31 cellular contexts compared by ENCODE assay signal in the genomic region with DNA sequence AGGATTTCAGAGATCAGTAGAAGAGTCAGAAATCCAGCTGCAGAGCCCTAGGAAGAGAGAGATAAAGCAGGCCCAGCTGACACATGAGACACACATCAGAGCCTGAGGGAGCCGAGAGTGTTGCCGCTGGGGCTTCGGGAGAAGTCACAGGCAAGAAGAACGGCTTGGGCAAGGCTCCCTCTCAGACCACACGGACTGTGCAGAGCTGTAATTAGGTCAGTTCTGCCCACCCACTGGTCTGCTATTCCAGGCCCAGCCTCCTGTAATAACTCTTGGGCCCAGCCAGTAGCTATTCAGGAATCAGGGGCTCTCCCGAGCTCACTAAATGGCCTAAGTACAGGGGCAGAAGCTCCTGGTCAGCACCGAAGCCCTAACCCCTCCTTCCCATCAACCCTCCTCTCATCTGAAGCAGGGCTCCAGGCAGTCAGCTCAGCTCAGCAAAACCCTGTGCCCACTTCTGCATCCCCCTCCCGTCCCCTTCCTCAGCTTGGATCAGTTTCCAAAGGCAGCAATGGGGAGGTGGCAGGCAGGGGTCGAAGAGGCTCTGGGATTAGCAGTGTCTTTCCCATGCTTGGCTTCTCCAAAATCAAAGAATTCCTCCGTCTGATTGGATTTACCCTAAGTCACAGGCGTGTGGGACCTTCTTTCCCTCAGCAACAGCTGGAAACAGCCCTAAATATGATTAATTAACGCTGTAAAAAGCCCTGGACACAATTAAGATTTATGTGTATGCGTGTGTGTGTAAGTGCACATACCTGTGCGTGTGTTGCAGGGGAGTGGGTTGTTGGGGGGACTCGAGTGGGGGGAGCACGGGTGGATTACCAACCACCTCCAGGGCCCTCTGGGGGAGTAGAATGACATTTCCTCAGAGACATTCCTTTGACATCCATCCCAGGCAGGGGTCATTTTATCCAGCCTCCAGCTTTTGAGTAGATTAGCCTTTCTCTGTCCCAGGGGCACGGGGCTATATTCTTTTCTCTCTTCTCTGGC. TPM values are rescaled to one million over a fixed set of nuclear protein-coding genes. Genes with fewer than 3 reads are reported as not detected.
DNase-seq lines count a peak whose midpoint lies in the region; ATAC-seq, FAIRE-seq and TF ChIP-seq lines count a peak whose summit lies in the region.
"Had no signal": no experiment of that assay in that cellular context is flagged by ENCODE, and none has a peak within 500 bp of the region (broad histone marks: within the 10 kb centered on the region; RNA-seq: fewer than 3 reads in every experiment).

No MANE protein-coding gene starts in this region.

- H3K36me3 ChIP-seq in endothelial cell of umbilical vein (ENCODE audit: control insufficient read depth in 2 of 2, extremely low read depth in 1 of 2, insufficient read depth in 2 of 2, low read length in 2 of 2) = no peaks in the 10 kb centered on the region
- H3K36me3 ChIP-seq in trophoblast cell (ENCODE audit: control insufficient read depth in 1 of 2, insufficient read depth in 2 of 2, low read length in 2 of 2) = no peaks in the 10 kb centered on the region
- H3K36me3 ChIP-seq: left ventricle myocardium inferior, thoracic aorta, uterus had no signal

- H2BK5ac ChIP-seq in trophoblast cell (ENCODE audit: low read depth, low read length, poor library complexity) = no peak overlapping the region

- H3K14ac ChIP-seq in trophoblast cell (ENCODE audit: low read length) = no peak overlapping the region

- no peaks in the 10 kb centered on the region for H4K20me1 ChIP-seq in endothelial cell of umbilical vein (replicated peaks; ENCODE audit: control insufficient read depth, extremely low read depth, insufficient read depth, low read length)

- no peak for TF ChIP-seq POLR2A in endothelial cell of umbilical vein (IDR thresholded peaks at IDR 0.05; ENCODE audit: low read depth, low read length)

- H3K27ac ChIP-seq in endothelial cell of umbilical vein (ENCODE audit: insufficient read depth, low read depth, low read length) = no peak overlapping the region
- no peak overlapping the region for H3K27ac ChIP-seq in trophoblast cell (ENCODE audit: low read depth, low read length)
- H3K27ac ChIP-seq in foreskin keratinocyte = no peak overlapping the region
- H3K27ac ChIP-seq: HL-60, left ventricle myocardium inferior, PC-9, thoracic aorta, uterus had no signal

- BruUV-seq in endothelial cell of umbilical vein (replicated peaks; lab: Mats Ljungman, UMichigan) = no TSS peak

- H2AK5ac ChIP-seq in trophoblast cell (ENCODE audit: low read length) = no peak overlapping the region

- no peaks in the 10 kb centered on the region for H3K79me2 ChIP-seq in endothelial cell of umbilical vein (ENCODE audit: control insufficient read depth, insufficient read depth, low read length)
- H3K79me2 ChIP-seq in trophoblast cell (ENCODE audit: control insufficient read depth, insufficient read depth, low read length, poor library complexity) = no peaks in the 10 kb centered on the region

- H2AFZ ChIP-seq in endothelial cell of umbilical vein (ENCODE audit: low read depth, low read length) (no peak overlapping the region), trophoblast cell (ENCODE audit: insufficient read depth, low read length, poor library complexity) (no peak overlapping the region)
- H2AFZ ChIP-seq: PC-9 had no signal

- POLR2A ChIA-PET in endothelial cell of umbilical vein (lab: Charles Lee) = interaction anchor here (0.6 kb wide), 1 partner anchor 267 kb away, joined by 3 read pairs; no protein-coding TSS in a partner anchor

- H4K8ac ChIP-seq in trophoblast cell (ENCODE audit: low read depth, low read length) = no peak overlapping the region

- intact Hi-C loops in endothelial cell of umbilical vein (cut with micrococcal nuclease) = no loop called here

- no peaks in the 10 kb centered on the region for H3K79me1 ChIP-seq in trophoblast cell (ENCODE audit: low read length)

- H3K4me1 ChIP-seq in endothelial cell of umbilical vein (ENCODE audit: control insufficient read depth, extremely low read depth, insufficient read depth, low read length) = no peaks in the 10 kb centered on the region
- no peaks in the 10 kb centered on the region for H3K4me1 ChIP-seq in trophoblast cell (ENCODE audit: control insufficient read depth in 1 of 2, insufficient read depth in 2 of 2, low read length in 2 of 2)
- peaks cover 7% of the 10 kb centered on the region for H3K4me1 ChIP-seq in foreskin keratinocyte

- H3K4me2 ChIP-seq in endothelial cell of umbilical vein (ENCODE audit: insufficient read depth, low read length) = no peak overlapping the region
- H3K4me2 ChIP-seq in trophoblast cell (ENCODE audit: low read length) = no peak overlapping the region
- H3K4me2 ChIP-seq: PC-9 had no signal

- H3K9ac ChIP-seq in endothelial cell of umbilical vein (replicated peaks; ENCODE audit: extremely low read depth, insufficient read depth, low read length) = no peak overlapping the region
- H3K9ac ChIP-seq in trophoblast cell (ENCODE audit: low read length) = peak overlapping the region; percentile 44

- H3K9me1 ChIP-seq in endothelial cell of umbilical vein (replicated peaks; ENCODE audit: control insufficient read depth, extremely low read depth, insufficient read depth, low read length) = no peaks in the 10 kb centered on the region

- no peak overlapping the region for H3K23ac ChIP-seq in trophoblast cell (ENCODE audit: low read length)

- no peak overlapping the region for H3K4ac ChIP-seq in trophoblast cell (ENCODE audit: low read depth, low read length)

- H4K91ac ChIP-seq in trophoblast cell (ENCODE audit: low read depth, low read length) = no peak overlapping the region

- dilution Hi-C loops in endothelial cell of umbilical vein (cut with MboI; ENCODE audit: extremely low pct_ligation_motif_present, low sequenced_read_pairs) = no loop called here

- DNase-seq in G401 (ENCODE audit: low spot score) = peak; percentile 85
- DNase-seq in amniotic epithelial cell (ENCODE audit: low read depth) = peak; percentile 43
- DNase-seq in endothelial cell of umbilical vein (ENCODE audit: low read depth, low spot score) = no peak
- no peak for DNase-seq in trophoblast cell
- DNase-seq in foreskin keratinocyte = no peak
- no peak for DNase-seq in activated CD4-positive, alpha-beta T cell treated with anti-CD3 and anti-CD28 coated beads for 4 hours
- no peak for DNase-seq in SIG-M5 (lab: John Stamatoyannopoulos, UW)
- DNase-seq: activated CD8-positive, alpha-beta memory T cell treated with anti-CD3 and anti-CD28 coated beads, Interleukin-2, amount 50 U/mL, for 48 hours; activated CD8-positive, alpha-beta T cell treated with anti-CD3 and anti-CD28 coated beads for 36 hours; activated naive CD4-positive, alpha-beta T cell treated with Interleukin-2 at 50 U/mL for 16 hours; DND-41; effector memory CD4-positive, alpha-beta T cell; glutamatergic neuron; H9; KG1; left ventricle myocardium inferior; naive B cell; NCI-H1105; NCI-H187 treated with DMSO at 0.1 percent for 48 hours; NCI-H2171; NCI-H524; occipital lobe; PC-9; stimulated activated naive CD4-positive, alpha-beta T cell; T-helper 2 cell; uterus had no signal

- no peak overlapping the region for H3K18ac ChIP-seq in trophoblast cell (ENCODE audit: low read length)

- H3K4me3 ChIP-seq in endothelial cell of umbilical vein (replicated peaks in 1 of 3; ENCODE audit: insufficient read depth in 1 of 3, low read depth in 1 of 3, low read length in 3 of 3) (no peak overlapping the region), trophoblast cell (ENCODE audit: low read depth, low read length) (no peak overlapping the region)
- H3K4me3 ChIP-seq: left ventricle myocardium inferior, PC-9, thoracic aorta, uterus had no signal

- no peak overlapping the region for H4K12ac ChIP-seq in trophoblast cell (ENCODE audit: low read depth, low read length)

- CTCF ChIA-PET in endothelial cell of umbilical vein (lab: Charles Lee) = interaction anchor here (0.8 to 10.8 kb wide), 8 partner anchors 8 to 161 kb away, joined by 3 to 156 read pairs (median 4); no protein-coding TSS in a partner anchor

- WGBS in trophoblast cell (ENCODE audit: extremely low coverage, insufficient coverage, insufficient read length) = no CpG with 5 or more reads among the region's 17 CpGs

- in situ Hi-C loops in G401 (cut with HindIII; ENCODE audit: low sequenced_read_pairs) = no loop called here

- no peak overlapping the region for H2BK120ac ChIP-seq in trophoblast cell (ENCODE audit: insufficient read depth, low read length, poor library complexity)

- TF ChIP-seq CTCF in endothelial cell of umbilical vein (IDR thresholded peaks at IDR 0.05; ENCODE audit: extremely low read depth in 1 of 2, insufficient read depth in 1 of 2, low read depth in 1 of 2, low read length in 2 of 2) (no peak), foreskin keratinocyte (conservative IDR thresholded peaks at IDR 0.05) (no peak)

- H3K9me3 ChIP-seq in endothelial cell of umbilical vein (replicated peaks; ENCODE audit: control insufficient read depth, insufficient read depth, low read length) (no peaks in the 10 kb centered on the region), trophoblast cell (ENCODE audit: insufficient read depth, low read depth, low read length) (no peaks in the 10 kb centered on the region)
- H3K9me3 ChIP-seq: left ventricle myocardium inferior, thoracic aorta, uterus had no signal

- H3K27me3 ChIP-seq in endothelial cell of umbilical vein (ENCODE audit: control insufficient read depth in 2 of 2, insufficient read depth in 2 of 2, low read length in 2 of 2) (peaks cover 40 to 49% of the 10 kb centered on the region in 2 experiments), trophoblast cell (ENCODE audit: insufficient read depth, low read length) (no peaks in the 10 kb centered on the region), foreskin keratinocyte (peaks cover 11% of the 10 kb centered on the region)
- H3K27me3 ChIP-seq: uterus had no signal

- FAIRE-seq in endothelial cell of umbilical vein (lab: Jason Lieb, UNC) = no peak
- FAIRE-seq: A204.1, islet of Langerhans had no signal

- ATAC-seq in foreskin keratinocyte (no peak), GM18861 (IDR thresholded peaks at IDR 0.05; ENCODE audit: unreplicated experiment) (no peak)
- ATAC-seq: activated CD8-positive, alpha-beta T cell treated with anti-CD3 and anti-CD28 coated beads for 36 hours had no signal

- H2BK12ac ChIP-seq in trophoblast cell (ENCODE audit: low read length) = no peak overlapping the region

RNA-seq across cellular contexts. Expression of a gene that starts 48.4 kb away (rescaled TPM):
- total RNA-seq in G401 (2014; rRNA removed; shearing (Covaris generic)) = 12.1 and 21.0 TPM in 2 replicates
- 18.5 and 19.7 TPM in 2 replicates for total RNA-seq in endothelial cell of umbilical vein
- 10.0 and 11.6 TPM in 2 replicates for polyA plus RNA-seq in endothelial cell of umbilical vein
- polyA plus RNA-seq in endothelial cell of umbilical vein (2011; cell fraction: cytosol; rRNA removed) = 8.1 and 8.4 TPM in 2 replicates
- polyA plus RNA-seq in endothelial cell of umbilical vein (2011; cell fraction: nucleus; rRNA removed) = 22.1 and 23.8 TPM in 2 replicates
- polyA plus RNA-seq in endothelial cell of umbilical vein (2012) = 17.7 and 17.9 TPM in 2 replicates
- polyA minus RNA-seq in endothelial cell of umbilical vein = 32.2 and 33.9 TPM in 2 replicates
- 10.0 TPM for polyA minus RNA-seq in endothelial cell of umbilical vein (2011; cell fraction: cytosol; rRNA and poly(A)+ RNA removed)
- polyA minus RNA-seq in endothelial cell of umbilical vein (2011; cell fraction: nucleus; rRNA and poly(A)+ RNA removed) = 24.4 and 31.6 TPM in 2 replicates
- 6.8 and 7.6 TPM in 2 replicates for polyA plus RNA-seq in trophoblast cell (2013)
- 9.8 and 12.6 TPM in 2 replicates for total RNA-seq in foreskin keratinocyte
- 4.2 and 4.6 TPM in 2 replicates for polyA plus RNA-seq in foreskin keratinocyte

Comparison
In these comparisons a context has a peak if more than half of its experiments do, and no peak if none do; other contexts are left out.
1. DNase-seq: peak in G401 (single experiment) and amniotic epithelial cell (single experiment); none in endothelial cell of umbilical vein (single experiment), trophoblast cell (0 of 2), foreskin keratinocyte (0 of 2), activated CD4-positive, alpha-beta T cell treated with anti-CD3 and anti-CD28 coated beads for 4 hours (0 of 2) and SIG-M5 (single experiment).